1 cellular context compared by ENCODE assay signal in genomic region chr3:126476166-126476975, GRCh38.
TF ChIP-seq lines count a peak whose summit lies in the region.

No MANE protein-coding gene starts in this region.

TF ChIP-seq in GM12878, 131 proteins besides CTCF, POLR2A, EP300 and RAD21 (continued from another document):
- TF ChIP-seq IRF5 (IDR thresholded peaks at IDR 0.05; ENCODE audit: borderline replicate concordance) (no peak), BHLHE40 (IDR thresholded peaks at IDR 0.05; ENCODE audit: borderline replicate concordance in 1 of 2, low read depth in 2 of 2, low read length in 1 of 2) (peak; percentile 33 to 46; a peak in 1 of 4 replicates), CBFB (IDR thresholded peaks at IDR 0.05; ENCODE audit: low read depth) (no peak), NR2C1 (IDR thresholded peaks at IDR 0.05) (peak; percentile 42), ZNF217 (IDR thresholded peaks at IDR 0.05) (no peak), ZBTB4 (CRISPR knock-in tag; IDR thresholded peaks at IDR 0.05) (no peak), LARP7 (IDR thresholded peaks at IDR 0.05) (0 out of 2 replicates have a peak, but pooled peaks have one; percentile 26), BRCA1 (IDR thresholded peaks at IDR 0.05; ENCODE audit: low read depth, low read length) (no peak), ATF3 (IDR thresholded peaks at IDR 0.05; ENCODE audit: borderline replicate concordance, extremely low read depth, low read depth, low read length) (no peak), SMC3 (IDR thresholded peaks at IDR 0.05; ENCODE audit: borderline replicate concordance, low read length) (no peak), KAT2A (conservative IDR thresholded peaks at IDR 0.05; ENCODE audit: control insufficient read depth, low read depth, low read length) (no peak), CEBPZ (IDR thresholded peaks at IDR 0.05; ENCODE audit: low read depth, low read length) (no peak), KLF5 (IDR thresholded peaks at IDR 0.05; ENCODE audit: partially characterized antibody) (no peak), SMAD1 (IDR thresholded peaks at IDR 0.05; ENCODE audit: low read depth, partially characterized antibody) (no peak), E2F8 (IDR thresholded peaks at IDR 0.05; ENCODE audit: low read depth, partially characterized antibody) (no peak), SIX5 (IDR thresholded peaks at IDR 0.05; ENCODE audit: low read depth, low read length, severe bottlenecking) (no peak), RELA (IDR thresholded peaks at IDR 0.05; ENCODE audit: borderline replicate concordance, partially characterized antibody) (no peak), MTA2 (IDR thresholded peaks at IDR 0.05; ENCODE audit: low read depth) (no peak), ASH2L (IDR thresholded peaks at IDR 0.05; ENCODE audit: borderline replicate concordance, low read depth) (no peak), RELB (IDR thresholded peaks at IDR 0.05; ENCODE audit: low read depth) (no peak), PKNOX1 (IDR thresholded peaks at IDR 0.05) (no peak), SREBF2 (IDR thresholded peaks at IDR 0.05; ENCODE audit: low read length) (no peak)
TF ChIP-seq in GM12878: peak in this region for 3.
